In genomic region chr9:18159254-18159653, GRCh38 we compare ENCODE assay signal across 22 cellular contexts.
DNase-seq lines count a peak whose midpoint lies in the region; ATAC-seq and TF ChIP-seq lines count a peak whose summit lies in the region.
"Had no signal": no experiment of that assay in that cellular context is flagged by ENCODE, and none has a peak within 500 bp of the region (broad histone marks: within the 10 kb centered on the region; RNA-seq: fewer than 3 reads in every experiment).

No MANE protein-coding gene starts in this region.

- no peak overlapping the region for H3K4me2 ChIP-seq in hepatocyte
- H3K4me2 ChIP-seq: BLaER1 treated with 17β-estradiol and CSF1 and Interleukin-3, amounts not matched to agents 10 nM and 100 nM; GM23338 had no signal

- TF ChIP-seq POLR2A in transverse colon (IDR thresholded peaks at IDR 0.05) = no peak

- H3K9me3 Mint-ChIP-seq in activated T-cell treated with anti-CD3 and anti-CD28 coated beads, Interleukin-2, amount 50 U/mL, for 72 hours = peaks cover 0 to 2% of the 10 kb centered on the region in 2 donors
- peaks cover 3% of the 10 kb centered on the region for H3K9me3 Mint-ChIP-seq in activated T-cell treated with anti-CD3 and anti-CD28 coated beads, Interleukin-2, amount 50 U/mL, for 24 hours
- H3K9me3 Mint-ChIP-seq: CD4-positive, alpha-beta T cell; GM23338; H9 had no signal

- no peak overlapping the region for H2AFZ ChIP-seq in hepatocyte
- H2AFZ ChIP-seq: GM23338 had no signal

- no peaks in the 10 kb centered on the region for H3K9me2 ChIP-seq in hepatocyte (replicated peaks; ENCODE audit: insufficient read depth)

- no peaks in the 10 kb centered on the region for H3K79me2 ChIP-seq in hepatocyte

- in situ Hi-C loops in transverse colon (cut with MboI; ENCODE audit: low pct_ligation_motif_present in 1 of 4, low pct_unique_long_range_greater_than_20kb in 1 of 4, low sequenced_read_pairs in 3 of 4) = no loop called here

- no peaks in the 10 kb centered on the region for H3K36me3 ChIP-seq in hepatocyte (replicated peaks; ENCODE audit: insufficient read depth, low read depth)
- H3K36me3 ChIP-seq in mucosa of rectum (ENCODE audit: control insufficient read depth in 2 of 2, insufficient read depth in 2 of 2, low read length in 2 of 2) = no peaks in the 10 kb centered on the region
- no peaks in the 10 kb centered on the region for H3K36me3 ChIP-seq in transverse colon
- H3K36me3 ChIP-seq: BE2C; BLaER1 treated with 17β-estradiol and CSF1 and Interleukin-3, amounts not matched to agents 10 nM and 100 nM had no signal

- no peak for ATAC-seq in activated T-cell treated with anti-CD3 and anti-CD28 coated beads, Interleukin-2, amount 50 U/mL, for 72 hours (replicated peaks in 1 of 2)
- ATAC-seq in GM18873 (IDR thresholded peaks at IDR 0.05; ENCODE audit: low FRiP score, unreplicated experiment) = no peak
- ATAC-seq: GM12878, GM23338, HCT116 had no signal

- no peaks in the 10 kb centered on the region for H3K4me1 Mint-ChIP-seq in activated T-cell treated with anti-CD3 and anti-CD28 coated beads, Interleukin-2, amount 50 U/mL, for 72 hours (ENCODE audit: low read depth)
- no peaks in the 10 kb centered on the region for H3K4me1 Mint-ChIP-seq in activated T-cell treated with anti-CD3 and anti-CD28 coated beads, Interleukin-2, amount 50 U/mL, for 24 hours (ENCODE audit: low read depth)
- H3K4me1 Mint-ChIP-seq: CD14-positive monocyte; CD8-positive, alpha-beta memory T cell had no signal

- peaks cover 0 to 1% of the 10 kb centered on the region in 2 donors for H3K36me3 Mint-ChIP-seq in activated T-cell treated with anti-CD3 and anti-CD28 coated beads, Interleukin-2, amount 50 U/mL, for 72 hours (ENCODE audit: insufficient read depth in 2 of 2)
- no peaks in the 10 kb centered on the region for H3K36me3 Mint-ChIP-seq in activated T-cell treated with anti-CD3 and anti-CD28 coated beads, Interleukin-2, amount 50 U/mL, for 24 hours (ENCODE audit: low read depth)
- H3K36me3 Mint-ChIP-seq: CD14-positive monocyte; CD8-positive, alpha-beta memory T cell had no signal

- H3K27me3 ChIP-seq in hepatocyte (no peaks in the 10 kb centered on the region), mucosa of rectum (ENCODE audit: control insufficient read depth in 2 of 2, insufficient read depth in 2 of 2, low read length in 2 of 2) (no peaks in the 10 kb centered on the region), transverse colon (no peaks in the 10 kb centered on the region)
- H3K27me3 ChIP-seq: BE2C; BLaER1 treated with 17β-estradiol and CSF1 and Interleukin-3, amounts not matched to agents 10 nM and 100 nM had no signal

- H3K27me3 Mint-ChIP-seq in activated T-cell treated with anti-CD3 and anti-CD28 coated beads, Interleukin-2, amount 50 U/mL, for 72 hours (ENCODE audit: low read depth) = no peaks in the 10 kb centered on the region
- no peaks in the 10 kb centered on the region for H3K27me3 Mint-ChIP-seq in activated T-cell treated with anti-CD3 and anti-CD28 coated beads, Interleukin-2, amount 50 U/mL, for 24 hours
- H3K27me3 Mint-ChIP-seq: CD8-positive, alpha-beta memory T cell had no signal

- H3K4me3 ChIP-seq in hepatocyte (no peak overlapping the region), mucosa of rectum (ENCODE audit: low read length in 2 of 2) (no peak overlapping the region), transverse colon (no peak overlapping the region)
- H3K4me3 ChIP-seq: BLaER1 treated with 17β-estradiol and CSF1 and Interleukin-3, amounts not matched to agents 10 nM and 100 nM; GM12878; GM23338 had no signal

- H3K27ac ChIP-seq in hepatocyte (peak overlapping the region; percentile 8), mucosa of rectum (ENCODE audit: low read depth in 2 of 2, low read length in 2 of 2) (peak overlapping the region; percentile 19 to 57), transverse colon (peak overlapping the region; percentile 42 to 61 (median 50))
- H3K27ac ChIP-seq: 22Rv1; BLaER1 treated with 17β-estradiol and CSF1 and Interleukin-3, amounts not matched to agents 10 nM and 100 nM had no signal

- TF ChIP-seq CTCF in hepatocyte (IDR thresholded peaks at IDR 0.05; ENCODE audit: poor library complexity) (no peak), transverse colon (IDR thresholded peaks at IDR 0.05) (no peak)

- H4K20me1 ChIP-seq in hepatocyte (ENCODE audit: insufficient read depth, poor library complexity, severe bottlenecking) = no peaks in the 10 kb centered on the region
- H4K20me1 ChIP-seq: BLaER1 treated with 17β-estradiol and CSF1 and Interleukin-3, amounts not matched to agents 10 nM and 100 nM had no signal

- no peak overlapping the region for H3K9ac ChIP-seq in mucosa of rectum (ENCODE audit: low read depth in 1 of 2, low read length in 2 of 2)
- H3K9ac ChIP-seq: BLaER1 treated with 17β-estradiol and CSF1 and Interleukin-3, amounts not matched to agents 10 nM and 100 nM had no signal

- H3K4me1 ChIP-seq in hepatocyte (ENCODE audit: insufficient read depth) (peaks cover 4% of the 10 kb centered on the region), mucosa of rectum (ENCODE audit: control insufficient read depth in 2 of 2, insufficient read depth in 2 of 2, low read length in 2 of 2) (peaks cover 0 to 14% of the 10 kb centered on the region in 2 donors), transverse colon (peaks cover 0 to 33% (median 8%) of the 10 kb centered on the region in 4 donors)
- H3K4me1 ChIP-seq: BE2C; BLaER1 treated with 17β-estradiol and CSF1 and Interleukin-3, amounts not matched to agents 10 nM and 100 nM had no signal

- WGBS in hepatocyte (ENCODE audit: low lambda C conversion rate, missing lambda C conversion rate) = 77% methylated on average over 3 of the region's 3 CpGs
- 38 to 45% methylated on average over 3 of the region's 3 CpGs for WGBS in transverse colon (ENCODE audit: low coverage in 1 of 2), 2 donors

- intact Hi-C loops in transverse colon (cut with DNase I; ENCODE audit: low total_unique reads) = no loop called here

- H3K9me3 ChIP-seq in hepatocyte (ENCODE audit: low read depth) (no peaks in the 10 kb centered on the region), mucosa of rectum (ENCODE audit: control insufficient read depth in 2 of 2, low read length in 2 of 2) (no peaks in the 10 kb centered on the region), transverse colon (no peaks in the 10 kb centered on the region)
- H3K9me3 ChIP-seq: BE2C; BLaER1 treated with 17β-estradiol and CSF1 and Interleukin-3, amounts not matched to agents 10 nM and 100 nM had no signal

- TF ChIP-seq EP300 in transverse colon (IDR thresholded peaks at IDR 0.05; ENCODE audit: low read depth) = no peak

- H3K27ac Mint-ChIP-seq in activated T-cell treated with anti-CD3 and anti-CD28 coated beads, Interleukin-2, amount 50 U/mL, for 72 hours = peak overlapping the region; percentile 38
- no peak overlapping the region for H3K27ac Mint-ChIP-seq in activated T-cell treated with anti-CD3 and anti-CD28 coated beads, Interleukin-2, amount 50 U/mL, for 24 hours
- H3K27ac Mint-ChIP-seq: CD14-positive monocyte; CD4-positive, alpha-beta T cell; CD8-positive, alpha-beta memory T cell; GM23338; H9 had no signal

- no peak for DNase-seq in activated T-cell treated with anti-CD3 and anti-CD28 coated beads, Interleukin-2, amount 50 U/mL, for 72 hours
- no peak for DNase-seq in activated T-cell treated with anti-CD3 and anti-CD28 coated beads, Interleukin-2, amount 50 U/mL, for 24 hours
- DNase-seq in hepatocyte (ENCODE audit: low spot score) = no peak
- DNase-seq in transverse colon = no peak
- DNase-seq in stimulated activated CD4-positive, alpha-beta T cell treated with anti-CD3 and anti-CD28 coated beads, Interleukin-4, amount 100 ng/mL, for 24 hours = no peak
- DNase-seq in NCI-H1417 treated with DMSO at 0.1 percent for 48 hours (lab: John Stamatoyannopoulos, UW) = no peak
- DNase-seq: BE2C; CD4-positive, alpha-beta T cell; CD8-positive, alpha-beta memory T cell; DMS 273 treated with DMSO at 0.1 percent for 48 hours; DMS79; EL; GDM1; H9 had no signal

- H3K4me3 Mint-ChIP-seq in activated T-cell treated with anti-CD3 and anti-CD28 coated beads, Interleukin-2, amount 50 U/mL, for 72 hours = no peak overlapping the region
- no peak overlapping the region for H3K4me3 Mint-ChIP-seq in activated T-cell treated with anti-CD3 and anti-CD28 coated beads, Interleukin-2, amount 50 U/mL, for 24 hours
- H3K4me3 Mint-ChIP-seq: CD14-positive monocyte; CD4-positive, alpha-beta T cell; CD8-positive, alpha-beta memory T cell; GM23338; H9 had no signal
